Comparison of ENCODE assay signal across 8 cellular contexts in the genomic region with DNA sequence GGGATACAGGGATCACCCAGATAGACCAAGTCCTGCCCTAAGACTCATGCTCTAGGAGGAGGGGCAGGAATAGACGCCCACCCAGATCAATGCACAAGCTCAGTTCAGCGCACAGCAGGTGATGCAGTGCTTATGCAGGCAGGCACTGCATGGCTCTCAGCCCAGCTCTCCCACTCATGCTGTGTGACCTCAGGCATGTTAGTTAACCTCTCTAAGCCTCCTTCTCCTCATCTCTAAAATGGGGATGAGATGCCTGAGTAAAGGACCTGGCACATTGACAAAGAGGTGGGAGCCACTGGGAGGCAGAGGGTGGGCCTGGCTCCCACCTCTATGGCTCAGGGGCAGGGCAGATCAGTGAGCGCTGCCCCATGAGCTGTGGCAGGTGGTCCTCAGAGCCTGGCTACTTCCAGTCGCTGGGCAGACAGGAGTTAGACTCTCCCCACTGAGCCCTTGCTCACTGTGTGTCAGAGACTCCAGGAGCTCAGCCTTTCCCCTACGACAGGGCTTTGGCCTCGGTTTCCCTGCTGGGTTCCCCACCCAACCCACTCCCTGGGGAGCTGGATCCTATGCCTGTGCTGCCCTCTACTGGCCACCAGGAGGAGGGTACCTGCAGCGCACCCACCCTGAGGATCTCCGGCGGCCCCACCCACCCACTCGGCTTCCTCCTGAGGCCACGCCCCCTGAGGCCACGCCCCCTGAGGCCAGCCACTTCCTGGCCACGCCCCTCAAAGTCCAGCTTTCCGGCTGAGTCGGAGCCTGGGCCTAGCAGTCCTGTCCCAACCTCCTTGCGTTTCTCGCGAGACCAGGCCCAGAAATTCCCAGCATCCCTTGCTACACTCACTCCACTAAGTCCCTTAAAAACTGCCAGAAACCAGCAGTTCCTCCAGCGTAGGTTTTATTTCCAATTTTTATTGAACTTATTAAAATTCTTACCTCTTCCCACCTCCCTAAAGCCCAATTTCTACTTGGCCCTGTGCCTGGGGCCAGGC.
DNase-seq lines count a peak whose midpoint lies in the region; ATAC-seq and TF ChIP-seq lines count a peak whose summit lies in the region.

No MANE protein-coding gene starts in this region.

- POLR2A ChIA-PET in CD4-positive, alpha-beta memory T cell (lab: Charles Lee; ENCODE audit: partially characterized antibody), result no interaction called here

- H3K27ac ChIP-seq in CD4-positive, alpha-beta memory T cell (ENCODE audit: low read depth, low read length), result no peak overlapping the region

- H3K36me3 ChIP-seq in CD4-positive, alpha-beta memory T cell (ENCODE audit: insufficient read depth, low read length), result no peaks in the 10 kb centered on the region

- H3K4me1 ChIP-seq in CD4-positive, alpha-beta memory T cell (ENCODE audit: insufficient read depth, low read length), result peaks cover 4% of the 10 kb centered on the region

- peaks cover 2 to 3% of the 10 kb centered on the region in 2 donors for H3K27me3 Mint-ChIP-seq in CD4-positive, alpha-beta memory T cell
- H3K27me3 Mint-ChIP-seq in HFFc6 (ENCODE audit: insufficient read depth) (peaks cover 7% of the 10 kb centered on the region; the same call in 1 of the 2 replicates), glutamatergic neuron (ENCODE audit: unreplicated experiment) (peaks cover 8% of the 10 kb centered on the region)
- H3K27me3 Mint-ChIP-seq in activated T-helper 17 cell treated with anti-CD3 and anti-CD28 coated beads, Interleukin-2, amount 50 U/mL, for 72 hours, result no peaks in the 10 kb centered on the region

- peaks cover 5 to 43% (median 25%) of the 10 kb centered on the region in 8 donors for H3K9me3 Mint-ChIP-seq in CD4-positive, alpha-beta memory T cell
- H3K9me3 Mint-ChIP-seq in HFFc6 (peaks cover 17% of the 10 kb centered on the region), glutamatergic neuron (ENCODE audit: unreplicated experiment) (peaks cover 4% of the 10 kb centered on the region)
- peaks cover 21% of the 10 kb centered on the region for H3K9me3 Mint-ChIP-seq in activated T-helper 17 cell treated with anti-CD3 and anti-CD28 coated beads, Interleukin-2, amount 50 U/mL, for 72 hours

- no peak overlapping the region for H3K4me3 ChIP-seq in CD4-positive, alpha-beta memory T cell (ENCODE audit: low read length in 2 of 2)

- H3K4me1 Mint-ChIP-seq in CD4-positive, alpha-beta memory T cell, result peaks cover 1 to 8% (median 5%) of the 10 kb centered on the region in 4 donors
- H3K4me1 Mint-ChIP-seq in HFFc6 (ENCODE audit: low read depth) (no peaks in the 10 kb centered on the region; the same call in 1 of the 2 replicates), glutamatergic neuron (ENCODE audit: low read depth, unreplicated experiment) (no peaks in the 10 kb centered on the region)
- H3K4me1 Mint-ChIP-seq in activated T-helper 17 cell treated with anti-CD3 and anti-CD28 coated beads, Interleukin-2, amount 50 U/mL, for 72 hours, result no peaks in the 10 kb centered on the region

- H3K36me3 Mint-ChIP-seq in CD4-positive, alpha-beta memory T cell, result no peaks in the 10 kb centered on the region
- H3K36me3 Mint-ChIP-seq in HFFc6 (ENCODE audit: low read depth) (peaks cover 3% of the 10 kb centered on the region; the same call in 1 of the 2 replicates), glutamatergic neuron (ENCODE audit: unreplicated experiment) (peaks cover 19% of the 10 kb centered on the region)
- H3K36me3 Mint-ChIP-seq in activated T-helper 17 cell treated with anti-CD3 and anti-CD28 coated beads, Interleukin-2, amount 50 U/mL, for 72 hours (ENCODE audit: low read depth), result no peaks in the 10 kb centered on the region

- H3K27ac Mint-ChIP-seq in CD4-positive, alpha-beta memory T cell, result peak overlapping the region in 2 of 7 donors; percentile 13 to 52
- H3K27ac Mint-ChIP-seq in HFFc6 (no peak overlapping the region), glutamatergic neuron (ENCODE audit: unreplicated experiment) (no peak overlapping the region)
- H3K27ac Mint-ChIP-seq in activated T-helper 17 cell treated with anti-CD3 and anti-CD28 coated beads, Interleukin-2, amount 50 U/mL, for 72 hours, result no peak overlapping the region

- no peaks in the 10 kb centered on the region for H3K9me3 ChIP-seq in CD4-positive, alpha-beta memory T cell (ENCODE audit: control insufficient read depth in 1 of 2, low read length in 2 of 2)

- peak; percentile 36 to 52 (median 45) for DNase-seq in CD4-positive, alpha-beta memory T cell
- DNase-seq in HFFc6 (peak; percentile 77), RPMI8226 (peak; percentile 78), glutamatergic neuron (peak; percentile 67), pulmonary artery endothelial cell (ENCODE audit: low read depth, low spot score) (peak; percentile 40)

- H3K4me3 Mint-ChIP-seq in CD4-positive, alpha-beta memory T cell, result peak overlapping the region in 2 of 8 donors; percentile 1 to 29
- H3K4me3 Mint-ChIP-seq in HFFc6 (no peak overlapping the region), glutamatergic neuron (ENCODE audit: unreplicated experiment) (no peak overlapping the region)
- peak overlapping the region; percentile 4 for H3K4me3 Mint-ChIP-seq in activated T-helper 17 cell treated with anti-CD3 and anti-CD28 coated beads, Interleukin-2, amount 50 U/mL, for 72 hours

- H3K27me3 ChIP-seq in CD4-positive, alpha-beta memory T cell (ENCODE audit: insufficient read depth, low read length), result no peaks in the 10 kb centered on the region

- CTCF ChIA-PET in CD4-positive, alpha-beta memory T cell (lab: Charles Lee; ENCODE audit: partially characterized antibody), result interaction anchor here (1.6 kb wide), 1 partner anchor 9 kb away, joined by 4 read pairs; no protein-coding TSS in a partner anchor

- ATAC-seq in activated T-helper 17 cell treated with anti-CD3 and anti-CD28 coated beads, Interleukin-2, amount 50 U/mL, for 72 hours (replicated peaks), result peak; percentile 93
- ATAC-seq in HG03095 (IDR thresholded peaks at IDR 0.05; ENCODE audit: unreplicated experiment) (no peak), GM18907 (IDR thresholded peaks at IDR 0.05; ENCODE audit: unreplicated experiment) (no peak)

- intact Hi-C loops in CD4-positive, alpha-beta memory T cell (cut with micrococcal nuclease), result no loop called here

- TF ChIP-seq CTCF in HFFc6 (IDR thresholded peaks at IDR 0.05) (peak; percentile 90), glutamatergic neuron (IDR thresholded peaks at IDR 0.05; ENCODE audit: partially characterized antibody, unreplicated experiment) (peak; percentile 62)
